23 cellular contexts compared by ENCODE assay signal in the genomic region with DNA sequence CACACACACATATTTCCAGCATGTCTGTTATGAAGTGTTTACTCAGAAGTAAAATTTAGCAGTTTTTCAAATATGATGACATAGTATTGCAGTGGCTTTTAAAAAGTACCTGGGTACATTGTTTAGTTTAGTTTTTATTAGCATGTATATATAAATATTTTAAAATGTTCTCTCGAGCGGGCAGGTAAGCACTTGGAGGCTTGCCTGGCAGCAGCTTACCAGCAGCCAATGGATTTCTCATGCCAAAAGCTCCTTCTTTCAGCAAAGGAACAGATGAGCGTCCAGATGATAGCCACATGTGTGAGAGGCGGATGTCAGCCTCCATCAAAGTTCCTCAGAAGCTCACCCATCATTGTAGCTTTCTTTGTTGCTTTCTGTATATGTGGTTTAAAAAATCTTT.
"Had no signal": no experiment of that assay in that cellular context is flagged by ENCODE, and none has a peak within 500 bp of the region (broad histone marks: within the 10 kb centered on the region; RNA-seq: fewer than 3 reads in every experiment).

No MANE protein-coding gene starts in this region.

- H3K9ac ChIP-seq: neural progenitor cell, parathyroid adenoma had no signal

- DNase-seq: natural killer cell; occipital lobe; ovary; posterior cingulate gyrus; psoas muscle; right cardiac atrium; right lobe of liver; sigmoid colon; small intestine; stimulated activated CD4-positive, alpha-beta T cell treated with anti-CD3 and anti-CD28 coated beads, Interleukin-15, amount 100 ng/mL, for 24 hours; stimulated activated CD4-positive, alpha-beta T cell treated with anti-CD3 and anti-CD28 coated beads, Interleukin-2, amount 100 ng/mL, for 24 hours; stimulated activated CD4-positive, alpha-beta T cell treated with anti-CD3 and anti-CD28 coated beads, Interleukin-2, amount 100 ng/mL, for 48 hours; stimulated activated CD4-positive, alpha-beta T cell treated with anti-CD3 and anti-CD28 coated beads, Interleukin-4, amount 100 ng/mL, for 24 hours; stimulated activated naive B cell treated with anti-CD40 and anti-IgM and Interleukin-4, amounts not matched to agents 10 μg/mL and 1 μg/mL and 100 μg/mL, for 72 hours; stimulated activated naive CD4-positive, alpha-beta T cell treated with Interleukin-2 at 50 U/mL for 16 hours; stomach; tibial artery; transverse colon had no signal

- H3K27me3 ChIP-seq: neural progenitor cell, ovary, right lobe of liver, sigmoid colon, stomach, tibial artery, transverse colon, vagina had no signal

- H3K79me2 ChIP-seq: parathyroid adenoma had no signal

- H3K4me1 ChIP-seq: neural progenitor cell, parathyroid adenoma, psoas muscle, right lobe of liver, sigmoid colon, stomach, tibial artery, transverse colon, vagina had no signal

- H2AFZ ChIP-seq: neural progenitor cell, parathyroid adenoma had no signal

- ATAC-seq: natural killer cell; psoas muscle; right cardiac atrium; right lobe of liver; stimulated activated effector memory CD8-positive, alpha-beta T cell treated with anti-CD3 and anti-CD28 coated beads, Interleukin-12 subunit alpha, Interleukin-12 subunit beta, amount 100 ng/mL, for 72 hours; stimulated activated naive B cell treated with anti-CD40 and anti-IgM and Interleukin-4, amounts not matched to agents 10 μg/mL and 1 μg/mL and 100 μg/mL, for 72 hours had no signal

- H3K4me2 ChIP-seq: neural progenitor cell had no signal

- H3K9me3 ChIP-seq: ovary, psoas muscle, right lobe of liver, sigmoid colon, stomach, thoracic aorta, tibial artery, transverse colon, vagina had no signal

- H3K4me3 ChIP-seq: neural progenitor cell, ovary, psoas muscle, right lobe of liver, sigmoid colon, stomach, thoracic aorta, tibial artery, transverse colon, vagina had no signal

- H3K27ac ChIP-seq: neural progenitor cell, ovary, parathyroid adenoma, psoas muscle, right lobe of liver, sigmoid colon, stomach, thoracic aorta, tibial artery, transverse colon, vagina had no signal

- H3K36me3 ChIP-seq: neural progenitor cell, ovary, right lobe of liver, sigmoid colon, stomach, thoracic aorta, tibial artery, transverse colon, vagina had no signal
